8 cellular contexts compared by ENCODE assay signal in genomic region chr15:96027501-96027900, GRCh38.
"Had no signal": no experiment of that assay in that cellular context is flagged by ENCODE, and none has a peak within 500 bp of the region (broad histone marks: within the 10 kb centered on the region; RNA-seq: fewer than 3 reads in every experiment).

No MANE protein-coding gene starts in this region.

- H3K4me3 ChIP-seq: GM23248, HAP-1 had no signal

- FAIRE-seq: HepG2 had no signal

- H3K36me3 Mint-ChIP-seq: IgD-negative memory B cell had no signal

- H3K27me3 Mint-ChIP-seq: IgD-negative memory B cell had no signal

- H3K9me3 ChIP-seq: HAP-1 had no signal

- H3K27ac ChIP-seq: GM23248, HL-60 had no signal

- H3K4me1 Mint-ChIP-seq: IgD-negative memory B cell had no signal

- H3K4me3 Mint-ChIP-seq: HFFc6, IgD-negative memory B cell had no signal

- ATAC-seq: HepG2 had no signal

- H3K27ac Mint-ChIP-seq: HFFc6, IgD-negative memory B cell had no signal

- H3K9ac ChIP-seq: GM23248 had no signal

- H3K4me1 ChIP-seq: HAP-1 had no signal

- H2AFZ ChIP-seq: GM23248 had no signal

- H3K36me3 ChIP-seq: HAP-1 had no signal

- H3K9me3 Mint-ChIP-seq: HFFc6 had no signal

- DNase-seq: GM23248, GOT3, H7, HFFc6 had no signal
